ENCODE assay signal across 7 cellular contexts in genomic region chr3:146640955-146641867, GRCh38. TPM values are rescaled to one million over a fixed set of nuclear protein-coding genes. Genes with fewer than 3 reads are reported as not detected.
A peak's percentile ranks its signal among the peaks of the same experiment; 100 is the strongest.
DNase-seq lines count a peak whose midpoint lies in the region; ATAC-seq and TF ChIP-seq lines count a peak whose summit lies in the region.

No MANE protein-coding gene starts in this region.

- DNase-seq in Daoy (ENCODE audit: low read depth), result peak; percentile 37
- DNase-seq in NCI-H748 (lab: John Stamatoyannopoulos, UW; ENCODE audit: unreplicated experiment), result peak; percentile 50
- DNase-seq in mammary epithelial cell, result peak; percentile 25
- peak; percentile 45 for DNase-seq in medulla oblongata (ENCODE audit: extremely low spot score)
- no peak for DNase-seq in stimulated activated CD4-positive, alpha-beta T cell treated with anti-CD3 and anti-CD28 coated beads, Interleukin-4, amount 100 ng/mL, for 4 hours

- no peaks in the 10 kb centered on the region for H4K20me1 ChIP-seq in mammary epithelial cell (ENCODE audit: insufficient read depth, low read length)

- no peaks in the 10 kb centered on the region for H3K9me3 ChIP-seq in mammary epithelial cell (replicated peaks; ENCODE audit: insufficient read depth, low read length)

- no peaks in the 10 kb centered on the region for H3K36me3 ChIP-seq in mammary epithelial cell (ENCODE audit: insufficient read depth, low read length)

- no peaks in the 10 kb centered on the region for H3K4me1 ChIP-seq in mammary epithelial cell (ENCODE audit: insufficient read depth, low read length)

- ATAC-seq in GM19452 (IDR thresholded peaks at IDR 0.05; ENCODE audit: unreplicated experiment) (peak; percentile 67), HG03378 (IDR thresholded peaks at IDR 0.05; ENCODE audit: unreplicated experiment) (peak; percentile 88)

- H3K4me2 ChIP-seq in mammary epithelial cell (ENCODE audit: insufficient read depth, low read depth, low read length), result no peak overlapping the region

- no peak overlapping the region for H3K4me3 ChIP-seq in mammary epithelial cell (replicated peaks in 1 of 3; ENCODE audit: insufficient read depth in 1 of 3, low read depth in 2 of 3, low read length in 3 of 3)

- 4% methylated on average over 3 of the region's 3 CpGs for WGBS in mammary epithelial cell (ENCODE audit: low coverage, missing lambda C conversion rate)

- no peak overlapping the region for H3K9ac ChIP-seq in mammary epithelial cell (ENCODE audit: insufficient read depth, low read length)

- no peak overlapping the region for H3K27ac ChIP-seq in mammary epithelial cell (ENCODE audit: insufficient read depth, low read depth, low read length)

- H2AFZ ChIP-seq in mammary epithelial cell (ENCODE audit: low read depth, low read length), result no peak overlapping the region

- dilution Hi-C loops in mammary epithelial cell (cut with HindIII; ENCODE audit: low sequenced_read_pairs), result no loop called here

- in situ Hi-C loops in mammary epithelial cell (cut with MboI; ENCODE audit: low sequenced_read_pairs in 2 of 2), result no loop called here

- H3K27me3 ChIP-seq in mammary epithelial cell (ENCODE audit: insufficient read depth, low read length), result no peaks in the 10 kb centered on the region

- no peaks in the 10 kb centered on the region for H3K79me2 ChIP-seq in mammary epithelial cell (ENCODE audit: insufficient read depth, low read length)

- TF ChIP-seq CTCF in mammary epithelial cell (conservative IDR thresholded peaks at IDR 0.05 in 1 of 2, IDR thresholded peaks at IDR 0.05 in 1 of 2; ENCODE audit: extremely low read depth in 1 of 2, insufficient read depth in 1 of 2, low read depth in 1 of 2, low read length in 2 of 2), result peak; percentile 60 to 64

- CTCF ChIA-PET in mammary epithelial cell (lab: Charles Lee; ENCODE audit: low non-redundant PET), result interaction anchor here (0.5 to 0.7 kb wide), 2 partner anchors 38 to 1195 kb away, joined by 3 to 6 read pairs; no protein-coding TSS in a partner anchor

- no TSS peak for BruUV-seq in mammary epithelial cell (replicated peaks; lab: Mats Ljungman, UMichigan)

- intact Hi-C loops in mammary epithelial cell (cut with micrococcal nuclease), result loop anchor here (1.0 kb wide), 1 partner anchor 51 kb away; no protein-coding TSS in a partner anchor

RNA-seq across cellular contexts. Expression of gene PLSCR5, which starts 36.1 kb away (rescaled TPM):
- not detected in 2 replicates for total RNA-seq in Daoy (2014; rRNA removed; shearing (Covaris generic))
- not detected for total RNA-seq in mammary epithelial cell
- not detected for polyA plus RNA-seq in mammary epithelial cell
- not detected for polyA minus RNA-seq in mammary epithelial cell

Comparison
In these comparisons a context has a peak if more than half of its experiments do, and no peak if none do; other contexts are left out.
1. DNase-seq: peak in Daoy (single experiment), NCI-H748 (single experiment), mammary epithelial cell (single experiment) and medulla oblongata (single experiment); none in stimulated activated CD4-positive, alpha-beta T cell treated with anti-CD3 and anti-CD28 coated beads, Interleukin-4, amount 100 ng/mL, for 4 hours (0 of 2).